Comparison of ENCODE assay signal across 12 cellular contexts in genomic region chr5:137887831-137888230, GRCh38. TPM values are rescaled to one million over a fixed set of nuclear protein-coding genes. Genes with fewer than 3 reads are reported as not detected.
DNase-seq lines count a peak whose midpoint lies in the region; ATAC-seq and TF ChIP-seq lines count a peak whose summit lies in the region.
"Had no signal": no experiment of that assay in that cellular context is flagged by ENCODE, and none has a peak within 500 bp of the region (broad histone marks: within the 10 kb centered on the region; RNA-seq: fewer than 3 reads in every experiment).

No MANE protein-coding gene starts in this region.

- no peak overlapping the region for H2AK5ac ChIP-seq in neuronal stem cell (ENCODE audit: low read depth, low read length)

- H3K27ac ChIP-seq in ascending aorta (peak overlapping the region; percentile 87 to 88), neuronal stem cell (replicated peaks; ENCODE audit: low read length) (no peak overlapping the region)

- peak overlapping the region; percentile 88 for H2AFZ ChIP-seq in neuronal stem cell (ENCODE audit: low read length)

- no peak overlapping the region for H4K91ac ChIP-seq in neuronal stem cell (ENCODE audit: low read depth, low read length, poor library complexity)

- H3K4ac ChIP-seq in neuronal stem cell (ENCODE audit: low read length) = no peak overlapping the region

- H4K8ac ChIP-seq in neuronal stem cell (ENCODE audit: low read depth, low read length) = no peak overlapping the region

- H3K23ac ChIP-seq in neuronal stem cell (ENCODE audit: low read depth, low read length, poor library complexity) = no peak overlapping the region

- H3K27me3 ChIP-seq in HAP-1 (ENCODE audit: low read depth) (no peaks in the 10 kb centered on the region), ascending aorta (no peaks in the 10 kb centered on the region), neuronal stem cell (ENCODE audit: control insufficient read depth in 3 of 3, insufficient read depth in 3 of 3, low read depth in 1 of 3, low read length in 3 of 3) (peaks cover 0 to 2% (median 0%) of the 10 kb centered on the region in 3 experiments), MG63 (no peaks in the 10 kb centered on the region)

- H3K14ac ChIP-seq in neuronal stem cell (ENCODE audit: low read length) = no peak overlapping the region

- peaks cover 34% of the 10 kb centered on the region for H3K4me1 ChIP-seq in HAP-1
- peaks cover 0 to 5% of the 10 kb centered on the region in 2 donors for H3K4me1 ChIP-seq in ascending aorta
- peaks cover 2 to 7% of the 10 kb centered on the region in 2 donors for H3K4me1 ChIP-seq in neuronal stem cell (ENCODE audit: control insufficient read depth in 2 of 2, insufficient read depth in 1 of 2, low read depth in 1 of 2, low read length in 2 of 2)

- intact Hi-C loops in ascending aorta (cut with DNase I) = loop anchor here (2.0 kb wide), 1 partner anchor 55 kb away; no protein-coding TSS in a partner anchor

- H3K36me3 ChIP-seq in HAP-1 (replicated peaks) (no peaks in the 10 kb centered on the region), ascending aorta (no peaks in the 10 kb centered on the region), neuronal stem cell (replicated peaks in 1 of 2; ENCODE audit: control insufficient read depth in 2 of 2, insufficient read depth in 2 of 2, low read length in 2 of 2) (no peaks in the 10 kb centered on the region), MG63 (no peaks in the 10 kb centered on the region)

- H2BK15ac ChIP-seq in neuronal stem cell (ENCODE audit: low read length) = no peak overlapping the region

- H3K4me2 ChIP-seq in neuronal stem cell (ENCODE audit: insufficient read depth, low read length, poor library complexity, severe bottlenecking) = no peak overlapping the region

- peak; percentile 52 for DNase-seq in G401 (ENCODE audit: low spot score)
- DNase-seq in HAP-1 (ENCODE audit: low spot score in 2 of 2) = peak in 1 of 2 experiments; percentile 23
- DNase-seq in ascending aorta (ENCODE audit: low spot score in 2 of 2) = no peak
- no peak for DNase-seq in neuronal stem cell (ENCODE audit: low spot score)
- DNase-seq in stimulated activated CD4-positive, alpha-beta T cell treated with anti-CD3 and anti-CD28 coated beads, Interleukin-15, amount 100 ng/mL, for 24 hours = no peak
- DNase-seq in MG63 = no peak
- no peak for DNase-seq in NCI-H345 treated with DMSO at 0.1 percent for 48 hours (lab: John Stamatoyannopoulos, UW; ENCODE audit: unreplicated experiment)
- DNase-seq: left colon, NCI-H187 treated with DMSO at 0.1 percent for 48 hours, posterior cingulate gyrus had no signal

- no CpG with 5 or more reads among the region's 2 CpGs for WGBS in neuronal stem cell (ENCODE audit: extremely low coverage in 2 of 2, insufficient read length in 2 of 2, insufficient replicate concordance in 1 of 2), 2 donors

- H3K79me1 ChIP-seq in neuronal stem cell (ENCODE audit: low read depth, low read length) = peaks cover 3% of the 10 kb centered on the region

- no peak overlapping the region for H2BK12ac ChIP-seq in neuronal stem cell (ENCODE audit: low read length)

- in situ Hi-C loops in G401 (cut with HindIII; ENCODE audit: low sequenced_read_pairs) = no loop called here
- in situ Hi-C loops in HAP-1 (cut with MboI; ENCODE audit: low sequenced_read_pairs) = no loop called here

- H3K9ac ChIP-seq in neuronal stem cell (ENCODE audit: low read depth, low read length, poor library complexity) = no peak overlapping the region

- TF ChIP-seq CTCF in ascending aorta (IDR thresholded peaks at IDR 0.05) = no peak

- H2BK120ac ChIP-seq in neuronal stem cell (ENCODE audit: low read depth, low read length) = no peak overlapping the region

- H3K9me3 ChIP-seq in HAP-1 (0 out of 2 replicates have a peak, but pooled peaks cover 2% of the 10 kb centered on the region), ascending aorta (no peaks in the 10 kb centered on the region), neuronal stem cell (replicated peaks in 1 of 2; ENCODE audit: control insufficient read depth in 2 of 2, insufficient read depth in 1 of 2, low read depth in 1 of 2, low read length in 2 of 2) (peaks cover 0 to 2% of the 10 kb centered on the region in 2 donors), MG63 (no peaks in the 10 kb centered on the region)

- H3K4me3 ChIP-seq in HAP-1 (peak overlapping the region; percentile 34; the same call in 1 of the 2 replicates), ascending aorta (no peak overlapping the region), neuronal stem cell (ENCODE audit: low read length in 2 of 2) (no peak overlapping the region), MG63 (no peak overlapping the region)

- H2BK5ac ChIP-seq in neuronal stem cell (ENCODE audit: low read length) = no peak overlapping the region

- no peak for ATAC-seq in GM21528 (IDR thresholded peaks at IDR 0.05; ENCODE audit: low FRiP score, unreplicated experiment)
- ATAC-seq: left colon had no signal

- no peak overlapping the region for H3K18ac ChIP-seq in neuronal stem cell (ENCODE audit: low read length)

RNA-seq across cellular contexts. Expression of gene PKD2L2, which starts 1.4 kb away (rescaled TPM):
- not detected in 2 replicates for total RNA-seq in G401 (2014; rRNA removed; shearing (Covaris generic))
- total RNA-seq in ascending aorta = not detected
- polyA plus RNA-seq in neuronal stem cell (2013, experiment 1 of 2) = not detected
- polyA plus RNA-seq in neuronal stem cell (2013, experiment 2 of 2) = not detected
- total RNA-seq in MG63 (2014; rRNA removed; shearing (Covaris generic); ENCODE audit: low replicate concordance) = not detected in 2 replicates
- total RNA-seq: activated T-helper 1 cell treated with anti-CD3 and anti-CD28 coated beads, Interleukin-12 subunit alpha, Interleukin-12 subunit beta, Interleukin-2, Interleukin-4 antibody, amounts not matched to agents 30 ng/mL and 10 ng/mL and 1 ng/mL, durations not matched to agents 14 hours and 24 hours and 36 hours; left colon had no signal

RNA-seq across cellular contexts. Expression of gene MYOT, which starts 20.2 kb away (rescaled TPM):
- total RNA-seq in G401 (2014; rRNA removed; shearing (Covaris generic)) = not detected in 2 replicates
- 12.3 TPM for total RNA-seq in ascending aorta
- polyA plus RNA-seq in neuronal stem cell (2013, experiment 1 of 2) = not detected
- polyA plus RNA-seq in neuronal stem cell (2013, experiment 2 of 2) = not detected
- total RNA-seq in MG63 (2014; rRNA removed; shearing (Covaris generic); ENCODE audit: low replicate concordance) = not detected in 2 replicates
- total RNA-seq: activated T-helper 1 cell treated with anti-CD3 and anti-CD28 coated beads, Interleukin-12 subunit alpha, Interleukin-12 subunit beta, Interleukin-2, Interleukin-4 antibody, amounts not matched to agents 30 ng/mL and 10 ng/mL and 1 ng/mL, durations not matched to agents 14 hours and 24 hours and 36 hours had no signal

Comparison
In these comparisons a context has a peak if more than half of its experiments do, and no peak if none do; other contexts are left out.
1. RNA of gene MYOT, which starts 20.2 kb away (total RNA-seq): 12.3 TPM in ascending aorta (single experiment); not detected in G401 and not detected in MG63; every median in the first group is over 10 times any median in the second.